In genomic region chr13:77383097-77383496, GRCh38 we compare ENCODE assay signal across 1 cellular context.
TF ChIP-seq lines count a peak whose summit lies in the region.

No MANE protein-coding gene starts in this region.

TF ChIP-seq in WTC11, 78 proteins besides CTCF, POLR2A, EP300 and RAD21 (continued from another document):
- TF ChIP-seq, protein P1, sequence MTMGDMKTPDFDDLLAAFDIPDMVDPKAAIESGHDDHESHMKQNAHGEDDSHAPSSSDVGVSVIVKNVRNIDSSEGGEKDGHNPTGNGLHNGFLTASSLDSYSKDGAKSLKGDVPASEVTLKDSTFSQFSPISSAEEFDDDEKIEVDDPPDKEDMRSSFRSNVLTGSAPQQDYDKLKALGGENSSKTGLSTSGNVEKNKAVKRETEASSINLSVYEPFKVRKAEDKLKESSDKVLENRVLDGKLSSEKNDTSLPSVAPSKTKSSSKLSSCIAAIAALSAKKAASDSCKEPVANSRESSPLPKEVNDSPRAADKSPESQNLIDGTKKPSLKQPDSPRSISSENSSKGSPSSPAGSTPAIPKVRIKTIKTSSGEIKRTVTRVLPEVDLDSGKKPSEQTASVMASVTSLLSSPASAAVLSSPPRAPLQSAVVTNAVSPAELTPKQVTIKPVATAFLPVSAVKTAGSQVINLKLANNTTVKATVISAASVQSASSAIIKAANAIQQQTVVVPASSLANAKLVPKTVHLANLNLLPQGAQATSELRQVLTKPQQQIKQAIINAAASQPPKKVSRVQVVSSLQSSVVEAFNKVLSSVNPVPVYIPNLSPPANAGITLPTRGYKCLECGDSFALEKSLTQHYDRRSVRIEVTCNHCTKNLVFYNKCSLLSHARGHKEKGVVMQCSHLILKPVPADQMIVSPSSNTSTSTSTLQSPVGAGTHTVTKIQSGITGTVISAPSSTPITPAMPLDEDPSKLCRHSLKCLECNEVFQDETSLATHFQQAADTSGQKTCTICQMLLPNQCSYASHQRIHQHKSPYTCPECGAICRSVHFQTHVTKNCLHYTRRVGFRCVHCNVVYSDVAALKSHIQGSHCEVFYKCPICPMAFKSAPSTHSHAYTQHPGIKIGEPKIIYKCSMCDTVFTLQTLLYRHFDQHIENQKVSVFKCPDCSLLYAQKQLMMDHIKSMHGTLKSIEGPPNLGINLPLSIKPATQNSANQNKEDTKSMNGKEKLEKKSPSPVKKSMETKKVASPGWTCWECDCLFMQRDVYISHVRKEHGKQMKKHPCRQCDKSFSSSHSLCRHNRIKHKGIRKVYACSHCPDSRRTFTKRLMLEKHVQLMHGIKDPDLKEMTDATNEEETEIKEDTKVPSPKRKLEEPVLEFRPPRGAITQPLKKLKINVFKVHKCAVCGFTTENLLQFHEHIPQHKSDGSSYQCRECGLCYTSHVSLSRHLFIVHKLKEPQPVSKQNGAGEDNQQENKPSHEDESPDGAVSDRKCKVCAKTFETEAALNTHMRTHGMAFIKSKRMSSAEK (CRISPR knock-in tag; IDR thresholded peaks at IDR 0.05; ENCODE audit: borderline replicate concordance), result no peak
- TF ChIP-seq ZNF138 (CRISPR knock-in tag; conservative IDR thresholded peaks at IDR 0.05) (no peak), AFF4 (CRISPR knock-in tag; IDR thresholded peaks at IDR 0.05; ENCODE audit: borderline replicate concordance) (no peak), ATF1 (CRISPR knock-in tag; IDR thresholded peaks at IDR 0.05) (no peak), E2F4 (CRISPR knock-in tag; IDR thresholded peaks at IDR 0.05; ENCODE audit: borderline replicate concordance, low read depth) (no peak), TP53 (CRISPR knock-in tag; IDR thresholded peaks at IDR 0.05) (no peak), MXD4 (CRISPR knock-in tag; IDR thresholded peaks at IDR 0.05; ENCODE audit: borderline replicate concordance) (no peak), STAT6 (CRISPR knock-in tag; conservative IDR thresholded peaks at IDR 0.05; ENCODE audit: low read depth) (no peak), ERG (CRISPR knock-in tag; IDR thresholded peaks at IDR 0.05) (no peak), SP1 (CRISPR knock-in tag; conservative IDR thresholded peaks at IDR 0.05) (no peak), RELA (CRISPR knock-in tag; IDR thresholded peaks at IDR 0.05; ENCODE audit: borderline replicate concordance) (no peak), FOXJ3 (CRISPR knock-in tag; IDR thresholded peaks at IDR 0.05; ENCODE audit: borderline replicate concordance) (no peak), IRF2 (CRISPR knock-in tag; IDR thresholded peaks at IDR 0.05; ENCODE audit: borderline replicate concordance, low read depth) (no peak), CBFB (CRISPR knock-in tag; IDR thresholded peaks at IDR 0.05; ENCODE audit: low read depth) (no peak), FOXP4 (CRISPR knock-in tag; IDR thresholded peaks at IDR 0.05) (no peak), KAT7 (CRISPR knock-in tag; IDR thresholded peaks at IDR 0.05; ENCODE audit: borderline replicate concordance) (no peak), ELF4 (CRISPR knock-in tag; IDR thresholded peaks at IDR 0.05; ENCODE audit: low read depth) (no peak), GABPB1 (CRISPR knock-in tag; IDR thresholded peaks at IDR 0.05) (no peak)
- TF ChIP-seq, protein P2, sequence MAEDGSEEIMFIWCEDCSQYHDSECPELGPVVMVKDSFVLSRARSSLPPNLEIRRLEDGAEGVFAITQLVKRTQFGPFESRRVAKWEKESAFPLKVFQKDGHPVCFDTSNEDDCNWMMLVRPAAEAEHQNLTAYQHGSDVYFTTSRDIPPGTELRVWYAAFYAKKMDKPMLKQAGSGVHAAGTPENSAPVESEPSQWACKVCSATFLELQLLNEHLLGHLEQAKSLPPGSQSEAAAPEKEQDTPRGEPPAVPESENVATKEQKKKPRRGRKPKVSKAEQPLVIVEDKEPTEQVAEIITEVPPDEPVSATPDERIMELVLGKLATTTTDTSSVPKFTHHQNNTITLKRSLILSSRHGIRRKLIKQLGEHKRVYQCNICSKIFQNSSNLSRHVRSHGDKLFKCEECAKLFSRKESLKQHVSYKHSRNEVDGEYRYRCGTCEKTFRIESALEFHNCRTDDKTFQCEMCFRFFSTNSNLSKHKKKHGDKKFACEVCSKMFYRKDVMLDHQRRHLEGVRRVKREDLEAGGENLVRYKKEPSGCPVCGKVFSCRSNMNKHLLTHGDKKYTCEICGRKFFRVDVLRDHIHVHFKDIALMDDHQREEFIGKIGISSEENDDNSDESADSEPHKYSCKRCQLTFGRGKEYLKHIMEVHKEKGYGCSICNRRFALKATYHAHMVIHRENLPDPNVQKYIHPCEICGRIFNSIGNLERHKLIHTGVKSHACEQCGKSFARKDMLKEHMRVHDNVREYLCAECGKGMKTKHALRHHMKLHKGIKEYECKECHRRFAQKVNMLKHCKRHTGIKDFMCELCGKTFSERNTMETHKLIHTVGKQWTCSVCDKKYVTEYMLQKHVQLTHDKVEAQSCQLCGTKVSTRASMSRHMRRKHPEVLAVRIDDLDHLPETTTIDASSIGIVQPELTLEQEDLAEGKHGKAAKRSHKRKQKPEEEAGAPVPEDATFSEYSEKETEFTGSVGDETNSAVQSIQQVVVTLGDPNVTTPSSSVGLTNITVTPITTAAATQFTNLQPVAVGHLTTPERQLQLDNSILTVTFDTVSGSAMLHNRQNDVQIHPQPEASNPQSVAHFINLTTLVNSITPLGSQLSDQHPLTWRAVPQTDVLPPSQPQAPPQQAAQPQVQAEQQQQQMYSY (CRISPR knock-in tag; IDR thresholded peaks at IDR 0.05), result no peak
